14 cellular contexts compared by ENCODE assay signal in genomic region chrX:109393859-109394258, GRCh38.
DNase-seq lines count a peak whose midpoint lies in the region; ATAC-seq, FAIRE-seq and TF ChIP-seq lines count a peak whose summit lies in the region.
"Had no signal": no experiment of that assay in that cellular context is flagged by ENCODE, and none has a peak within 500 bp of the region (broad histone marks: within the 10 kb centered on the region; RNA-seq: fewer than 3 reads in every experiment).

No MANE protein-coding gene starts in this region.

- no peaks in the 10 kb centered on the region for H3K9me2 ChIP-seq in hepatocyte (replicated peaks; ENCODE audit: insufficient read depth)

- H3K27ac ChIP-seq in astrocyte (ENCODE audit: low read depth, low read length) = no peak overlapping the region
- no peak overlapping the region for H3K27ac ChIP-seq in hepatocyte

- no peaks in the 10 kb centered on the region for H3K79me2 ChIP-seq in astrocyte (ENCODE audit: insufficient read depth, low read length)
- no peaks in the 10 kb centered on the region for H3K79me2 ChIP-seq in hepatocyte

- H3K36me3 Mint-ChIP-seq in Caco-2 (ENCODE audit: insufficient read depth, unreplicated experiment) (no peaks in the 10 kb centered on the region), astrocyte (ENCODE audit: low read depth, unreplicated experiment) (no peaks in the 10 kb centered on the region)
- H3K36me3 Mint-ChIP-seq: CD14-positive monocyte; natural killer cell treated with Interleukin-12 subunit alpha and Interleukin-12 subunit beta and Interleukin-15 and Interleukin-18, amount 100 ng/mL, for 72 hours had no signal

- H3K9me3 Mint-ChIP-seq in Caco-2 (ENCODE audit: unreplicated experiment) (no peaks in the 10 kb centered on the region), astrocyte (ENCODE audit: unreplicated experiment) (no peaks in the 10 kb centered on the region)
- H3K9me3 Mint-ChIP-seq: activated T-helper 2 cell treated with anti-CD3 and anti-CD28 coated beads, Interferon-gamma antibody, Interleukin-2, Interleukin-4, amounts not matched to agents 10 μg/mL and 5 μg/mL and 100 μg/mL, durations not matched to agents 14 hours and 24 hours and 36 hours; dendritic cell treated with granulocyte-macrophage colony-stimulating factor and Interleukin-4, amounts not matched to agents 40 ng/mL and 50 ng/mL, for 4 days; natural killer cell treated with Interleukin-12 subunit alpha and Interleukin-12 subunit beta and Interleukin-15 and Interleukin-18, amount 100 ng/mL, for 72 hours had no signal

- 21% methylated on average over 1 of the region's 1 CpG for WGBS in hepatocyte (ENCODE audit: low lambda C conversion rate, missing lambda C conversion rate)

- intact Hi-C loops in Caco-2 (cut with micrococcal nuclease; ENCODE audit: unreplicated experiment) = no loop called here

- no peak overlapping the region for H3K4me3 Mint-ChIP-seq in Caco-2 (ENCODE audit: unreplicated experiment)
- no peak overlapping the region for H3K4me3 Mint-ChIP-seq in astrocyte (ENCODE audit: unreplicated experiment)
- H3K4me3 Mint-ChIP-seq: CD14-positive monocyte; dendritic cell treated with granulocyte-macrophage colony-stimulating factor and Interleukin-4, amounts not matched to agents 40 ng/mL and 50 ng/mL, for 4 days; natural killer cell treated with Interleukin-12 subunit alpha and Interleukin-12 subunit beta and Interleukin-15 and Interleukin-18, amount 100 ng/mL, for 72 hours had no signal

- no peak overlapping the region for H3K4me3 ChIP-seq in Caco-2 (ENCODE audit: low read depth, low read length)
- no peak overlapping the region for H3K4me3 ChIP-seq in astrocyte (ENCODE audit: insufficient read depth, low read depth, low read length)
- no peak overlapping the region for H3K4me3 ChIP-seq in hepatocyte

- no peaks in the 10 kb centered on the region for H4K20me1 ChIP-seq in astrocyte (ENCODE audit: insufficient read depth, low read length)
- no peaks in the 10 kb centered on the region for H4K20me1 ChIP-seq in hepatocyte (ENCODE audit: insufficient read depth, poor library complexity, severe bottlenecking)

- H3K4me2 ChIP-seq in astrocyte (ENCODE audit: low read length) = no peak overlapping the region
- no peak overlapping the region for H3K4me2 ChIP-seq in hepatocyte

- no peaks in the 10 kb centered on the region for H3K36me3 ChIP-seq in Caco-2 (ENCODE audit: control insufficient read depth, insufficient read depth, low read length)
- no peaks in the 10 kb centered on the region for H3K36me3 ChIP-seq in astrocyte (ENCODE audit: insufficient read depth, low read length)
- no peaks in the 10 kb centered on the region for H3K36me3 ChIP-seq in hepatocyte (replicated peaks; ENCODE audit: insufficient read depth, low read depth)

- H3K9ac ChIP-seq in astrocyte (ENCODE audit: low read length) = no peak overlapping the region

- H3K4me1 Mint-ChIP-seq in Caco-2 (ENCODE audit: low read depth, unreplicated experiment) (peaks cover 6% of the 10 kb centered on the region), astrocyte (ENCODE audit: low read depth, unreplicated experiment) (no peaks in the 10 kb centered on the region)

- H2AFZ ChIP-seq in astrocyte (ENCODE audit: low read depth, low read length) (no peak overlapping the region), hepatocyte (no peak overlapping the region)

- no peak for TF ChIP-seq CTCF in Caco-2 (IDR thresholded peaks at IDR 0.05; ENCODE audit: insufficient read depth in 1 of 2, low read depth in 1 of 2, low read length in 1 of 2, severe bottlenecking in 1 of 2, unreplicated experiment in 1 of 2)
- TF ChIP-seq CTCF in astrocyte (IDR thresholded peaks at IDR 0.05; ENCODE audit: insufficient read depth, low read depth, low read length) = no peak
- TF ChIP-seq CTCF in hepatocyte (IDR thresholded peaks at IDR 0.05; ENCODE audit: poor library complexity) = no peak

- H3K4me1 ChIP-seq in Caco-2 (no peaks in the 10 kb centered on the region), astrocyte (ENCODE audit: insufficient read depth, low read length) (no peaks in the 10 kb centered on the region), hepatocyte (ENCODE audit: insufficient read depth) (no peaks in the 10 kb centered on the region)

- H3K9me3 ChIP-seq in Caco-2 (no peaks in the 10 kb centered on the region), astrocyte (ENCODE audit: insufficient read depth, low read depth, low read length) (no peaks in the 10 kb centered on the region), hepatocyte (ENCODE audit: low read depth) (no peaks in the 10 kb centered on the region)

- no peaks in the 10 kb centered on the region; the same call in none of the 2 replicates for H3K27me3 ChIP-seq in Caco-2 (replicated peaks; ENCODE audit: control insufficient read depth, insufficient read depth, low read length)
- H3K27me3 ChIP-seq in astrocyte (ENCODE audit: insufficient read depth, low read length) = no peaks in the 10 kb centered on the region
- no peaks in the 10 kb centered on the region for H3K27me3 ChIP-seq in hepatocyte

- CTCF ChIA-PET in Caco-2 (lab: Charles Lee) = no interaction called here

- H3K27me3 Mint-ChIP-seq in Caco-2 (ENCODE audit: insufficient read depth, unreplicated experiment) = peaks cover 5% of the 10 kb centered on the region
- H3K27me3 Mint-ChIP-seq in astrocyte (ENCODE audit: low read depth, unreplicated experiment) = no peaks in the 10 kb centered on the region

- DNase-seq in Caco-2 = peak; percentile 0 to 22
- DNase-seq in astrocyte (ENCODE audit: low read depth) = no peak
- DNase-seq in medulla oblongata (ENCODE audit: extremely low spot score) = no peak
- DNase-seq in NCI-H2107 (lab: John Stamatoyannopoulos, UW) = no peak
- DNase-seq in hepatocyte (ENCODE audit: low spot score) = no peak
- DNase-seq in COR-L47 (lab: John Stamatoyannopoulos, UW) = no peak
- DNase-seq: stimulated activated CD4-positive, alpha-beta T cell treated with anti-CD3 and anti-CD28 coated beads, Interleukin-1b, Interleukin-23, amount 100 ng/mL, for 48 hours; substantia nigra had no signal

- peak; percentile 68 for FAIRE-seq in astrocyte (lab: Jason Lieb, UNC)

- no peak overlapping the region for H3K27ac Mint-ChIP-seq in Caco-2 (ENCODE audit: unreplicated experiment)
- H3K27ac Mint-ChIP-seq in astrocyte (ENCODE audit: unreplicated experiment) = no peak overlapping the region
- H3K27ac Mint-ChIP-seq: activated T-helper 2 cell treated with anti-CD3 and anti-CD28 coated beads, Interferon-gamma antibody, Interleukin-2, Interleukin-4, amounts not matched to agents 10 μg/mL and 5 μg/mL and 100 μg/mL, durations not matched to agents 14 hours and 24 hours and 36 hours; dendritic cell treated with granulocyte-macrophage colony-stimulating factor and Interleukin-4, amounts not matched to agents 40 ng/mL and 50 ng/mL, for 4 days; natural killer cell treated with Interleukin-12 subunit alpha and Interleukin-12 subunit beta and Interleukin-15 and Interleukin-18, amount 100 ng/mL, for 72 hours had no signal

- POLR2A ChIA-PET in Caco-2 (lab: Charles Lee) = no interaction called here

- BruUV-seq in Caco-2 (replicated peaks; lab: Mats Ljungman, UMichigan) = no TSS peak

- peak; percentile 67 for ATAC-seq in GM19351 (IDR thresholded peaks at IDR 0.05; ENCODE audit: unreplicated experiment)
- peak; percentile 46 for ATAC-seq in HG03565 (IDR thresholded peaks at IDR 0.05; ENCODE audit: unreplicated experiment)

Comparison
In these comparisons a context has a peak if more than half of its experiments do, and no peak if none do; other contexts are left out.
1. DNase-seq: peak in Caco-2 (2 of 2); none in astrocyte (single experiment), medulla oblongata (single experiment), NCI-H2107 (single experiment), hepatocyte (single experiment) and COR-L47 (single experiment).